In the genomic region with DNA sequence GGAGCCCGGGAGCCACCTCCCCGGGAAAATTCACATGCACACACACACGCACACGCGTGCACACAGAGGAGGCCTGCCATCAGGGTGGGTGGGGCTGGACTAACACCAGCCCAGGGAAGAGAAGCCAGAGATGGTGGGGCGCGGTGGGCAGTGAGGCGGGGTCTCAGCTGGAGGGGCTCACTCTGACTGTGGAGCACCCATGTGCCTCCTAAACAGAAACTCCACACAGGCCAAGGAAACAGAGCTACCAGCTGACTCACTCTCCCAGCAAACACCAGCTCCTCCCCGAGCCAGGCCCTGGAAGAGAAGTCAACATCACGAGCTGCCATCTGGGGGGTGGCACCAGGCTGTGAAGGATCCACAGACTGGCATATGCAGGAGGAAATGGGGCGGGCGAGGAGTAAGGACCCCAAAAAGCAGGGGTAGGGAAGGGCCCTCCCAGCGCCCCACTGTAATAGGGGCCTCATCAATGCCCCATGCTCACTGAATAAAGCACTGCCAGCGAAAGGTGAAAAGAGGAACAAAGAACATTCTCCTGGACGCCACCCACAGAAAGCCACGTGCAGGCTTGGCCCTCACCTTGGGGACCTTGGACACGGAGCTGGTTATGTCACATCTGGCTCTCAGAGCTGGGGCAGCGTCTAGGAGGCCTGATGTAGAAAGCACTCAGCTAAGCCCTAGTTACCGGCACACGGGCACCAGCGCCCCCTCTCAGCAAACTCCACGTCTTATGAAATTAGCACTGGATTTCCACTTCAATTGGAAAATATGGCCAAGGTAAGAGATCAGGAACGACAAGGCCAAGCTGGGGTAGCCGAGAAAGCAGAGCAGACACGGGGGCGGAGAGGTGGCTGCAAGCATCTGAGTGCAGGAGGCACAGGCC, we compare ENCODE assay signal across 9 cellular contexts. TPM values are rescaled to one million over a fixed set of nuclear protein-coding genes. Genes with fewer than 3 reads are reported as not detected.
DNase-seq lines count a peak whose midpoint lies in the region; ATAC-seq and TF ChIP-seq lines count a peak whose summit lies in the region.
"Had no signal": no experiment of that assay in that cellular context is flagged by ENCODE, and none has a peak within 500 bp of the region (broad histone marks: within the 10 kb centered on the region; RNA-seq: fewer than 3 reads in every experiment).

No MANE protein-coding gene starts in this region.

- intact Hi-C loops in sciatic nerve (cut with DNase I) = no loop called here
- intact Hi-C loops in CD4-positive, alpha-beta T cell (cut with DNase I, micrococcal nuclease) = no loop called here

- no peaks in the 10 kb centered on the region for H3K27me3 Mint-ChIP-seq in CD4-positive, alpha-beta T cell

- H3K4me1 Mint-ChIP-seq in CD4-positive, alpha-beta T cell (ENCODE audit: low read depth) = peaks cover 20% of the 10 kb centered on the region

- TF ChIP-seq CTCF in CD4-positive, alpha-beta T cell (IDR thresholded peaks at IDR 0.05) = no peak

- no peak overlapping the region for H3K4me3 Mint-ChIP-seq in CD4-positive, alpha-beta T cell

- no peaks in the 10 kb centered on the region for H3K9me3 Mint-ChIP-seq in CD4-positive, alpha-beta T cell
- H3K9me3 Mint-ChIP-seq: CD8-positive, alpha-beta memory T cell had no signal

- ATAC-seq in sciatic nerve = peak; percentile 9
- ATAC-seq in CD4-positive, alpha-beta T cell (ENCODE audit: poor library complexity) = no peak

- H3K9me3 ChIP-seq in CD4-positive, alpha-beta T cell (ENCODE audit: control insufficient read depth, low read length) = no peaks in the 10 kb centered on the region

- no peak overlapping the region for H3K27ac ChIP-seq in CD4-positive, alpha-beta T cell (ENCODE audit: low read depth, low read length)

- CTCF ChIA-PET in CD4-positive, alpha-beta T cell (lab: Charles Lee) = no interaction called here

- H3K36me3 Mint-ChIP-seq in CD4-positive, alpha-beta T cell (ENCODE audit: low read depth) = no peaks in the 10 kb centered on the region
- H3K36me3 Mint-ChIP-seq: CD8-positive, alpha-beta memory T cell had no signal

- H3K27ac Mint-ChIP-seq in CD4-positive, alpha-beta T cell = no peak overlapping the region
- H3K27ac Mint-ChIP-seq: CD8-positive, alpha-beta memory T cell had no signal

- no peaks in the 10 kb centered on the region for H3K27me3 ChIP-seq in CD4-positive, alpha-beta T cell (ENCODE audit: control insufficient read depth, insufficient read depth, low read length)

- DNase-seq in NOMO-1 (lab: John Stamatoyannopoulos, UW; ENCODE audit: unreplicated experiment in 2 of 2) (peak; percentile 38 to 47), NOMO-1 treated with dmso at 0.1 percent for 144 hours (lab: John Stamatoyannopoulos, UW; ENCODE audit: unreplicated experiment) (no peak), HuH-7 (ENCODE audit: low spot score) (peak; percentile 49), anterior cingulate cortex (lab: John Stamatoyannopoulos, UW) (peak in 52 of 58 donors; percentile 42 to 92 (median 78)), hippocampal formation (lab: John Stamatoyannopoulos, UW) (peak; percentile 86 to 88), sciatic nerve (ENCODE audit: low spot score) (no peak), T-helper 9 cell (no peak)
- DNase-seq in CD4-positive, alpha-beta T cell = no peak

- POLR2A ChIA-PET in CD4-positive, alpha-beta T cell (lab: Charles Lee) = no interaction called here

RNA-seq across cellular contexts. Expression of a gene that starts 8.4 kb away (rescaled TPM):
- 343 TPM for total RNA-seq in sciatic nerve
- 10 to 100 TPM; 74.9 to 76.9 TPM for total RNA-seq in CD4-positive, alpha-beta T cell

RNA-seq across cellular contexts. Expression of a gene that starts 43.0 kb away (rescaled TPM):
- 11.5 TPM for total RNA-seq in sciatic nerve
- 1 to 10 TPM; 2.0 to 2.7 TPM for total RNA-seq in CD4-positive, alpha-beta T cell

Comparison
In these comparisons a context has a peak if more than half of its experiments do, and no peak if none do; other contexts are left out.
1. DNase-seq: peak in NOMO-1 (2 of 2), HuH-7 (single experiment), anterior cingulate cortex (52 of 58) and hippocampal formation (2 of 2); none in NOMO-1 treated with dmso at 0.1 percent for 144 hours (single experiment), sciatic nerve (single experiment), T-helper 9 cell (single experiment) and CD4-positive, alpha-beta T cell (0 of 10).